9 cellular contexts compared by ENCODE assay signal in the genomic region with DNA sequence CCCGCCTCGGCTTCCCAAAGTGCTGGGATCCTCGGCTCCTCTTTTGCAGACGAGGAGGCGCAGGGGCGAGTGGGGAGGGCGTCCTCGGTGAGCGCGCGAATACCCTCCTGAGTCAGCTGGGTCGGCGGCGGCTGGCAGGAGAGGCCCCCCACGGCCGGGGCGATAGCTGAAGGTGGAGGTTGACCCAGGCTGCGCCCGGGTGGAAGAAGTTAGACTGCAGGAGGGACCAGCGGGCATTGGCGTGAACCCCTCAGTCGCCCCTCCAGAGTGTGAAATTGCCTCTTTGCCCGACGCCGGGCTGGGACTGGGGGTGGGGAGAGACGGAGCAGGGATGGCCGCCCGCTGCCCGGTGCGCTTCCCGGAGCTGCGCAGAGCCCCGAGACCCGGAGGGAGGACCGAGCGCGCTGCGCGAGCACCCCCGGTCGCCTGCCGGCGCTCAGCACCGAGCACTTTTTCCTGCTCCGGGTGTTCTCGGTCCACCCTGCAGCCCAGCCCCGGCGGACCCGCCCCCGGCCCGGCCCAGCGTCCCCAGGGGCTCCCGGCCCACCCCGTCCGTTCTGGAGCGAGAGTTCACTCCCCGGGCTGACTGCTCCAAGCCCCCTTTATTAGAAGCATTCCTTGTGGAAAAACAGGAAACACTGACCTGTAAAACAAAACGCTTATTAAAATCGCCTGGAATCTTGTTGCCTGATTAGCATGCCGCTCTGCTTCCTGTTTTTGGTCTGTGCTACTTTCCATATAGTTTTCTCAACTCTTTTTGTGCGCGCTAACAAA. TPM values are rescaled to one million over a fixed set of nuclear protein-coding genes. Genes with fewer than 3 reads are reported as not detected.
DNase-seq lines count a peak whose midpoint lies in the region; ATAC-seq, FAIRE-seq and TF ChIP-seq lines count a peak whose summit lies in the region.
"Had no signal": no experiment of that assay in that cellular context is flagged by ENCODE, and none has a peak within 500 bp of the region (broad histone marks: within the 10 kb centered on the region; RNA-seq: fewer than 3 reads in every experiment).

No MANE protein-coding gene starts in this region.

- H3F3A ChIP-seq in GM23338 (replicated peaks; ENCODE audit: low read depth): peaks cover 10% of the 10 kb centered on the region

- BruUV-seq in Caco-2 (replicated peaks; lab: Mats Ljungman, UMichigan): no TSS peak

- POLR2A ChIA-PET in Caco-2 (lab: Charles Lee): no interaction called here

- peaks cover 14% of the 10 kb centered on the region for H3K4me1 ChIP-seq in GM23338 (ENCODE audit: insufficient read depth)
- peaks cover 6% of the 10 kb centered on the region for H3K4me1 ChIP-seq in ectodermal cell (ENCODE audit: control insufficient read depth, insufficient read depth, low read length)
- peaks cover 0 to 22% (median 4%) of the 10 kb centered on the region in 4 donors for H3K4me1 ChIP-seq in tibial nerve
- peaks cover 20% of the 10 kb centered on the region for H3K4me1 ChIP-seq in Caco-2

- no peaks in the 10 kb centered on the region for H3K36me3 ChIP-seq in GM23338 (ENCODE audit: insufficient read depth)
- H3K36me3 ChIP-seq in ectodermal cell (ENCODE audit: control insufficient read depth, insufficient read depth, low read length): no peaks in the 10 kb centered on the region
- no peaks in the 10 kb centered on the region for H3K36me3 ChIP-seq in tibial nerve
- H3K36me3 ChIP-seq in Caco-2 (ENCODE audit: control insufficient read depth, insufficient read depth, low read length): no peaks in the 10 kb centered on the region

- no peaks in the 10 kb centered on the region; the same call in 2 of the 3 replicates for H3K36me3 Mint-ChIP-seq in GM23338 (ENCODE audit: low read depth)
- no peaks in the 10 kb centered on the region for H3K36me3 Mint-ChIP-seq in memory B cell
- H3K36me3 Mint-ChIP-seq in Caco-2 (ENCODE audit: insufficient read depth, unreplicated experiment): peaks cover 6% of the 10 kb centered on the region

- no peaks in the 10 kb centered on the region for H4K20me1 ChIP-seq in GM23338 (replicated peaks; ENCODE audit: insufficient read depth)

- H3K9me2 ChIP-seq in GM23338 (ENCODE audit: insufficient read depth): no peaks in the 10 kb centered on the region

- ATAC-seq in GM23338 (peak; percentile 75), memory B cell (ENCODE audit: low read depth) (peak; percentile 79), GM18858 (IDR thresholded peaks at IDR 0.05; ENCODE audit: unreplicated experiment) (no peak)

- H3K4me3 Mint-ChIP-seq in GM23338: peak overlapping the region; percentile 75
- H3K4me3 Mint-ChIP-seq in memory B cell: peak overlapping the region; percentile 80
- no peak overlapping the region for H3K4me3 Mint-ChIP-seq in Caco-2 (ENCODE audit: unreplicated experiment)
- H3K4me3 Mint-ChIP-seq: T-helper 1 cell treated with Interleukin-12 subunit alpha and Interleukin-12 subunit beta and Interleukin-4 antibody, amounts not matched to agents 30 μg/mL and 1 μg/mL, for 36 hours had no signal

- H3K27me3 Mint-ChIP-seq in GM23338 (ENCODE audit: insufficient read depth, low read depth, poor library complexity): peaks cover 32% of the 10 kb centered on the region
- H3K27me3 Mint-ChIP-seq in memory B cell: peaks cover 7% of the 10 kb centered on the region
- no peaks in the 10 kb centered on the region for H3K27me3 Mint-ChIP-seq in Caco-2 (ENCODE audit: insufficient read depth, unreplicated experiment)

- 6% methylated on average over 62 of the region's 62 CpGs for WGBS in ectodermal cell, 2 experiments
- 2 to 6% methylated on average over 43 to 59 of the region's 62 CpGs for WGBS in tibial nerve, 2 donors

- peak overlapping the region; percentile 99 for H3K4me2 ChIP-seq in GM23338

- TF ChIP-seq CTCF in GM23338 (conservative IDR thresholded peaks at IDR 0.05; ENCODE audit: low read depth in 2 of 2): no peak
- peak in 1 of 5 experiments; percentile 28 for TF ChIP-seq CTCF in tibial nerve (IDR thresholded peaks at IDR 0.05)
- no peak for TF ChIP-seq CTCF in Caco-2 (IDR thresholded peaks at IDR 0.05; ENCODE audit: insufficient read depth in 1 of 2, low read depth in 1 of 2, low read length in 1 of 2, severe bottlenecking in 1 of 2, unreplicated experiment in 1 of 2)

- H3K9me3 ChIP-seq in ectodermal cell (ENCODE audit: control insufficient read depth, low read length) (no peaks in the 10 kb centered on the region), tibial nerve (no peaks in the 10 kb centered on the region), Caco-2 (0 out of 2 replicates have a peak, but pooled peaks cover 3% of the 10 kb centered on the region)

- H3K79me2 ChIP-seq in GM23338 (replicated peaks; ENCODE audit: insufficient read depth): no peaks in the 10 kb centered on the region

- intact Hi-C loops in Caco-2 (cut with micrococcal nuclease; ENCODE audit: unreplicated experiment): loop anchor here (5.0 kb wide), 1 partner anchor 223 kb away; no protein-coding TSS in a partner anchor

- no peak overlapping the region for H3K27ac ChIP-seq in GM23338 (ENCODE audit: low read depth)
- H3K27ac ChIP-seq in ectodermal cell (ENCODE audit: insufficient read depth, low read depth, low read length, poor library complexity, severe bottlenecking): no peak overlapping the region
- peak overlapping the region in 3 of 4 donors; percentile 47 to 72 (median 60) for H3K27ac ChIP-seq in tibial nerve

- H3K27me3 ChIP-seq in GM23338 (ENCODE audit: insufficient read depth) (peaks cover 31% of the 10 kb centered on the region), ectodermal cell (ENCODE audit: control insufficient read depth, insufficient read depth, low read length, poor library complexity, severe bottlenecking) (peaks cover 40% of the 10 kb centered on the region), tibial nerve (peaks cover 0 to 21% of the 10 kb centered on the region in 2 donors), Caco-2 (replicated peaks; ENCODE audit: control insufficient read depth, insufficient read depth, low read length) (no peaks in the 10 kb centered on the region)

- DNase-seq in GM23338 (ENCODE audit: low spot score) (peak; percentile 64), SKM-1 (lab: John Stamatoyannopoulos, UW; ENCODE audit: unreplicated experiment) (peak; percentile 27), memory B cell (ENCODE audit: low spot score in 2 of 2) (peak; percentile 5 to 41), tibial nerve (ENCODE audit: low spot score in 2 of 2) (no peak), H54 (ENCODE audit: insufficient read length, low spot score) (no peak), Caco-2 (no peak)

- H3K9me3 Mint-ChIP-seq in GM23338 (peaks cover 17% of the 10 kb centered on the region; the same call in 2 of the 3 replicates), memory B cell (no peaks in the 10 kb centered on the region), Caco-2 (ENCODE audit: unreplicated experiment) (no peaks in the 10 kb centered on the region)
- H3K9me3 Mint-ChIP-seq: T-helper 1 cell treated with Interleukin-12 subunit alpha and Interleukin-12 subunit beta and Interleukin-4 antibody, amounts not matched to agents 30 μg/mL and 1 μg/mL, for 36 hours had no signal

- H3K27ac Mint-ChIP-seq in GM23338 (no peak overlapping the region), memory B cell (no peak overlapping the region), Caco-2 (ENCODE audit: unreplicated experiment) (no peak overlapping the region)
- H3K27ac Mint-ChIP-seq: T-helper 1 cell treated with Interleukin-12 subunit alpha and Interleukin-12 subunit beta and Interleukin-4 antibody, amounts not matched to agents 30 μg/mL and 1 μg/mL, for 36 hours had no signal

- TF ChIP-seq POLR2A in tibial nerve (IDR thresholded peaks at IDR 0.05): no peak
- TF ChIP-seq POLR2A in H54 (IDR thresholded peaks at IDR 0.05; ENCODE audit: low read depth, low read length): no peak

- CTCF ChIA-PET in Caco-2 (lab: Charles Lee): no interaction called here

- H3K4me3 ChIP-seq in GM23338: peak overlapping the region; percentile 83
- H3K4me3 ChIP-seq in ectodermal cell (ENCODE audit: insufficient read depth, low read depth, low read length): peak overlapping the region; percentile 27
- peak overlapping the region; percentile 26 to 59 (median 44) for H3K4me3 ChIP-seq in tibial nerve
- no peak overlapping the region for H3K4me3 ChIP-seq in Caco-2 (ENCODE audit: low read depth, low read length)

- TF ChIP-seq EP300 in tibial nerve (IDR thresholded peaks at IDR 0.05): peak in 1 of 2 donors; percentile 33

- peaks cover 5% of the 10 kb centered on the region; the same call in 2 of the 3 replicates for H3K4me1 Mint-ChIP-seq in GM23338
- no peaks in the 10 kb centered on the region for H3K4me1 Mint-ChIP-seq in memory B cell
- peaks cover 13% of the 10 kb centered on the region for H3K4me1 Mint-ChIP-seq in Caco-2 (ENCODE audit: low read depth, unreplicated experiment)

- no peak for FAIRE-seq in H54 (lab: Jason Lieb, UNC)

- H2AFZ ChIP-seq in GM23338: peak overlapping the region; percentile 99

RNA-seq across cellular contexts. Expression of a gene that starts 13.7 kb away (rescaled TPM):
- total RNA-seq in GM23338 (2014; rRNA removed; shearing (Covaris generic)): 9.5 and 11.5 TPM in 2 replicates
- 2.6 and 4.3 TPM in 2 replicates for polyA plus RNA-seq in GM23338 (2016; fragmentation: Nextera tagmentation; extraction: Ambion mirVana)
- polyA plus RNA-seq in ectodermal cell (2013, experiment 1 of 4): 2.0 TPM
- polyA plus RNA-seq in ectodermal cell (2013, experiment 2 of 4): 1.9 TPM
- 1.2 TPM for polyA plus RNA-seq in ectodermal cell (2013, experiment 3 of 4)
- polyA plus RNA-seq in ectodermal cell (2013, experiment 4 of 4): 1.9 TPM
- 10 to 100 TPM; 32.9 to 84.9 (median 49.2) TPM for total RNA-seq in tibial nerve
- 5.7 and 6.3 TPM in 2 replicates for total RNA-seq in Caco-2 (2022)

RNA-seq across cellular contexts. Expression of a gene that starts 48.2 kb away (rescaled TPM):
- 46.6 and 62.4 TPM in 2 replicates for total RNA-seq in GM23338 (2014; rRNA removed; shearing (Covaris generic))
- 232 and 238 TPM in 2 replicates for polyA plus RNA-seq in GM23338 (2016; fragmentation: Nextera tagmentation; extraction: Ambion mirVana)
- polyA plus RNA-seq in ectodermal cell (2013, experiment 1 of 4): 57.9 TPM
- polyA plus RNA-seq in ectodermal cell (2013, experiment 2 of 4): 57.6 TPM
- 55.5 TPM for polyA plus RNA-seq in ectodermal cell (2013, experiment 3 of 4)
- polyA plus RNA-seq in ectodermal cell (2013, experiment 4 of 4): 57.2 TPM
- total RNA-seq in tibial nerve: 10 to 100 TPM; 35.9 to 78.0 (median 49.8) TPM
- 179 and 195 TPM in 2 replicates for total RNA-seq in Caco-2 (2022)

RNA-seq across cellular contexts. Expression of a gene that starts 48.3 kb away (rescaled TPM):
- total RNA-seq in GM23338 (2014; rRNA removed; shearing (Covaris generic)): 13.7 and 27.7 TPM in 2 replicates
- 14.3 TPM in 2 replicates for polyA plus RNA-seq in GM23338 (2016; fragmentation: Nextera tagmentation; extraction: Ambion mirVana)
- 16.9 TPM for polyA plus RNA-seq in ectodermal cell (2013, experiment 1 of 4)
- polyA plus RNA-seq in ectodermal cell (2013, experiment 2 of 4): 18.2 TPM
- 11.4 TPM for polyA plus RNA-seq in ectodermal cell (2013, experiment 3 of 4)
- polyA plus RNA-seq in ectodermal cell (2013, experiment 4 of 4): 14.2 TPM
- 10 to 100 TPM; 12.9 to 29.4 (median 22.3) TPM for total RNA-seq in tibial nerve
- 49.1 and 55.5 TPM in 2 replicates for total RNA-seq in Caco-2 (2022)

Comparison
In these comparisons a context has a peak if more than half of its experiments do, and no peak if none do; other contexts are left out.
1. DNase-seq: peak in GM23338 (single experiment), SKM-1 (single experiment) and memory B cell (2 of 2); none in tibial nerve (0 of 2), H54 (single experiment) and Caco-2 (0 of 2).
2. H3K27ac ChIP-seq: peak in tibial nerve (3 of 4); none in GM23338 (single experiment) and ectodermal cell (single experiment).